In the genomic region with DNA sequence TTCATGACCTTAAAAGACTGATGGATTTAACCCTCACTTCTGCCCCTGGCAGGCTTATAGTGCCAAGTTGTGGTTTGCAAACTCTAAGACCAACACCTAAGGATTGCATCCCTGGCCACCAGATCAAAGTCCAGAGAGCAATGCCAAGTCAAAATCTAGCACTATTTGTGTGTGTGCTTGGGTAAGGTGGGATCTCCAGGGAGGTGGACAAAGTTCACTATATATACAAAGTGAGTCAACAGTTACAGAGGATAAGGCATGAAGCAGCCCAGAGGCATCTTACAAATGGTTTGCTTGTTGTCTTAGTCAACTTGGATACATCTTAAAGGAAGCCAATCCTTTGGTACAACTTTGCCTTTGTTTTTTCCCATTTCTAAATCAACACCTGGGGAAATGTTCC, we compare ENCODE assay signal across 21 cellular contexts.
DNase-seq lines count a peak whose midpoint lies in the region; ATAC-seq and TF ChIP-seq lines count a peak whose summit lies in the region.
"Had no signal": no experiment of that assay in that cellular context is flagged by ENCODE, and none has a peak within 500 bp of the region (broad histone marks: within the 10 kb centered on the region; RNA-seq: fewer than 3 reads in every experiment).

No MANE protein-coding gene starts in this region.

- H3K4me3 ChIP-seq in epithelial cell of esophagus (ENCODE audit: low read length) (no peak overlapping the region), right lobe of liver (no peak overlapping the region), heart left ventricle (no peak overlapping the region)
- H3K4me3 ChIP-seq: psoas muscle, smooth muscle cell, upper lobe of right lung had no signal

- ATAC-seq in right lobe of liver (peak; percentile 34 to 91 (median 73)), GM21515 (IDR thresholded peaks at IDR 0.05; ENCODE audit: unreplicated experiment) (no peak), heart left ventricle (no peak)
- ATAC-seq: left ventricle myocardium superior, upper lobe of right lung had no signal

- in situ Hi-C loops in Caki2 (cut with HindIII; ENCODE audit: low pct_unique_long_range_greater_than_20kb, low sequenced_read_pairs), result no loop called here

- TF ChIP-seq CTCF in epithelial cell of esophagus (IDR thresholded peaks at IDR 0.05; ENCODE audit: insufficient read depth, low read depth, low read length, missing control alignments) (no peak), right lobe of liver (IDR thresholded peaks at IDR 0.05) (no peak), heart left ventricle (IDR thresholded peaks at IDR 0.05) (no peak)

- H3K36me3 ChIP-seq in right lobe of liver, result no peaks in the 10 kb centered on the region
- peaks cover 0 to 12% (median 2%) of the 10 kb centered on the region in 9 donors for H3K36me3 ChIP-seq in heart left ventricle
- H3K36me3 ChIP-seq: upper lobe of right lung had no signal

- intact Hi-C loops in right lobe of liver (cut with DNase I), result no loop called here
- intact Hi-C loops in heart left ventricle (cut with DNase I), result no loop called here

- H3K27me3 ChIP-seq in right lobe of liver, result no peaks in the 10 kb centered on the region
- no peaks in the 10 kb centered on the region for H3K27me3 ChIP-seq in heart left ventricle
- H3K27me3 ChIP-seq: upper lobe of right lung had no signal

- H3K4me1 ChIP-seq in right lobe of liver, result peaks cover 0 to 17% (median 0%) of the 10 kb centered on the region in 4 donors
- peaks cover 0 to 10% (median 0%) of the 10 kb centered on the region in 12 donors for H3K4me1 ChIP-seq in heart left ventricle
- H3K4me1 ChIP-seq: psoas muscle, upper lobe of right lung had no signal

- no peaks in the 10 kb centered on the region for H3K9me3 ChIP-seq in right lobe of liver
- peaks cover 0 to 12% (median 4%) of the 10 kb centered on the region in 12 donors for H3K9me3 ChIP-seq in heart left ventricle
- H3K9me3 ChIP-seq: psoas muscle had no signal

- no peak overlapping the region for H3K27ac ChIP-seq in right lobe of liver
- H3K27ac ChIP-seq in heart left ventricle, result no peak overlapping the region
- H3K27ac ChIP-seq: psoas muscle, upper lobe of right lung had no signal

- TF ChIP-seq POLR2A in right lobe of liver (IDR thresholded peaks at IDR 0.05) (no peak), heart left ventricle (IDR thresholded peaks at IDR 0.05) (no peak)

- DNase-seq in Caki2 (ENCODE audit: low read depth) (peak; percentile 47), HuH-7 (ENCODE audit: low spot score) (peak; percentile 23), epithelial cell of esophagus (ENCODE audit: low read depth) (peak; percentile 14), right lobe of liver (no peak), HK-2 (ENCODE audit: unreplicated experiment) (no peak), heart left ventricle (no peak)
- no peak for DNase-seq in activated T-cell treated with anti-CD3 and anti-CD28 coated beads, Interleukin-2, amount 50 U/mL, for 1 hour
- DNase-seq: activated CD4-positive, alpha-beta T cell treated with anti-CD3 and anti-CD28 coated beads, Interleukin-2, amount 50 U/mL, for 1 hour; activated CD4-positive, CD25-positive, alpha-beta regulatory T cell; activated effector memory CD4-positive, alpha-beta T cell treated with anti-CD3 and anti-CD28 coated beads, Interleukin-2, amount 50 U/mL, for 16 hours; activated T-cell treated with anti-CD3 and anti-CD28 coated beads, Interleukin-2, amount 50 U/mL, for 24 hours; DND-41; left ventricle myocardium superior; naive B cell; NCI-H1048; psoas muscle; SK-N-SH; stimulated activated naive CD4-positive, alpha-beta T cell treated with Interleukin-2 at 50 U/mL for 16 hours; upper lobe of right lung had no signal

Comparison
In these comparisons a context has a peak if more than half of its experiments do, and no peak if none do; other contexts are left out.
1. DNase-seq: peak in Caki2 (single experiment), HuH-7 (single experiment) and epithelial cell of esophagus (single experiment); none in right lobe of liver (0 of 3), HK-2 (single experiment), heart left ventricle (0 of 5) and activated T-cell treated with anti-CD3 and anti-CD28 coated beads, Interleukin-2, amount 50 U/mL, for 1 hour (single experiment).
2. ATAC-seq: peak in right lobe of liver (4 of 4); none in GM21515 (single experiment) and heart left ventricle (0 of 4).